10 cellular contexts compared by ENCODE assay signal in the genomic region with DNA sequence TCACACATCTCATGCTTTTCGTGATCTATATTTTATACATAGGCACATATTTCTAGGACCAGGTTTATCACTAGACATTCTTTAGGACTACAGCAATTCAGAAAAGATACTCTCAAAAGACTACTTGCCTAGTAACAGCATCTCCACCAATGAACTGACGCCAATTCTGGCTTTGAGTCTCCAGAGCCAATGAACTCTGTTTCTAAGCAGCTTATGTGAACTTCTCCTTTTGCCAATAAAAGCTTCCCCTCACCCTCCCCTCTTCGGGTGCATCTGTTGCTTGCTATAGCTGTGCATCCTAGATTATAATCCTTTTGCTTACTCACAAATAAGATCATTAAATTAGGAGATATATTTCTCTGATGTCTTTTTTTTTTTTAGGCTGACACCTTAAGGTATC. TPM values are rescaled to one million over a fixed set of nuclear protein-coding genes. Genes with fewer than 3 reads are reported as not detected.
DNase-seq lines count a peak whose midpoint lies in the region; ATAC-seq and TF ChIP-seq lines count a peak whose summit lies in the region.
"Had no signal": no experiment of that assay in that cellular context is flagged by ENCODE, and none has a peak within 500 bp of the region (broad histone marks: within the 10 kb centered on the region; RNA-seq: fewer than 3 reads in every experiment).

No MANE protein-coding gene starts in this region.

- H3K27ac Mint-ChIP-seq in activated B cell treated with CpG ODN at 0.5 μM for 24 hours (peak overlapping the region; percentile 85), naive B cell (peak overlapping the region; percentile 84 to 98 (median 94)), HFFc6 (no peak overlapping the region)
- H3K27ac Mint-ChIP-seq: effector memory CD8-positive, alpha-beta T cell had no signal

- peak overlapping the region; percentile 32 for H3K4me3 Mint-ChIP-seq in activated B cell treated with CpG ODN at 0.5 μM for 24 hours
- peak overlapping the region in 5 of 8 donors; percentile 17 to 78 (median 45) for H3K4me3 Mint-ChIP-seq in naive B cell
- H3K4me3 Mint-ChIP-seq in HFFc6, result no peak overlapping the region
- H3K4me3 Mint-ChIP-seq: effector memory CD8-positive, alpha-beta T cell had no signal

- no peaks in the 10 kb centered on the region for H3K27me3 Mint-ChIP-seq in activated B cell treated with CpG ODN at 0.5 μM for 24 hours
- H3K27me3 Mint-ChIP-seq in naive B cell, result no peaks in the 10 kb centered on the region
- peaks cover 3% of the 10 kb centered on the region; the same call in 1 of the 2 replicates for H3K27me3 Mint-ChIP-seq in HFFc6 (ENCODE audit: insufficient read depth)
- H3K27me3 Mint-ChIP-seq: effector memory CD8-positive, alpha-beta T cell had no signal

- H3K36me3 Mint-ChIP-seq in activated B cell treated with CpG ODN at 0.5 μM for 24 hours (ENCODE audit: low read depth) (peaks cover 34% of the 10 kb centered on the region), naive B cell (peaks cover 21 to 23% of the 10 kb centered on the region in 2 donors), HFFc6 (ENCODE audit: low read depth) (no peaks in the 10 kb centered on the region)

- intact Hi-C loops in activated B cell treated with CpG ODN at 0.5 μM for 24 hours (cut with micrococcal nuclease), result loop anchor here (2.0 kb wide), 1 partner anchor 61 kb away; the partner anchor contains the start of gene TTC12

- peak; percentile 80 for ATAC-seq in GM19023 (IDR thresholded peaks at IDR 0.05; ENCODE audit: unreplicated experiment)
- peak; percentile 78 for ATAC-seq in HG03159 (IDR thresholded peaks at IDR 0.05; ENCODE audit: unreplicated experiment)
- ATAC-seq in activated B cell treated with CpG ODN at 0.5 μM for 24 hours (ENCODE audit: low read depth), result peak; percentile 95
- ATAC-seq in naive B cell (ENCODE audit: low read depth in 2 of 2), result peak; percentile 99
- no peak for ATAC-seq in GM18517 (IDR thresholded peaks at IDR 0.05; ENCODE audit: unreplicated experiment)
- ATAC-seq: effector memory CD8-positive, alpha-beta T cell had no signal

- H3K9me3 Mint-ChIP-seq in activated B cell treated with CpG ODN at 0.5 μM for 24 hours, result peaks cover 2% of the 10 kb centered on the region
- H3K9me3 Mint-ChIP-seq in naive B cell, result peaks cover 0 to 7% (median 2%) of the 10 kb centered on the region in 7 donors
- no peaks in the 10 kb centered on the region for H3K9me3 Mint-ChIP-seq in HFFc6
- H3K9me3 Mint-ChIP-seq: effector memory CD8-positive, alpha-beta T cell had no signal

- peaks cover 23% of the 10 kb centered on the region for H3K4me1 Mint-ChIP-seq in activated B cell treated with CpG ODN at 0.5 μM for 24 hours
- peaks cover 20 to 31% (median 22%) of the 10 kb centered on the region in 3 donors for H3K4me1 Mint-ChIP-seq in naive B cell
- peaks cover 30% of the 10 kb centered on the region for H3K4me1 Mint-ChIP-seq in HFFc6 (ENCODE audit: low read depth)

- no peak for TF ChIP-seq CTCF in activated B cell treated with CpG ODN at 0.5 μM for 24 hours (IDR thresholded peaks at IDR 0.05)
- TF ChIP-seq CTCF in HFFc6 (IDR thresholded peaks at IDR 0.05), result no peak

- POLR2A ChIA-PET in activated B cell treated with CpG ODN at 0.5 μM for 24 hours (lab: Charles Lee), result interaction anchor here (1.1 kb wide), 1 partner anchor 15 kb away, joined by 3 read pairs; no protein-coding TSS in a partner anchor

- DNase-seq in activated B cell treated with CpG ODN at 0.5 μM for 24 hours (no peak), naive B cell (peak; percentile 61), NCI-H1048 (lab: John Stamatoyannopoulos, UW) (no peak), HFFc6 (no peak), NCI-H345 (lab: John Stamatoyannopoulos, UW) (no peak)
- DNase-seq: effector memory CD8-positive, alpha-beta T cell; NCI-H2171 treated with DMSO at 0.1 percent for 48 hours had no signal

- CTCF ChIA-PET in activated B cell treated with CpG ODN at 0.5 μM for 24 hours (lab: Charles Lee), result no interaction called here

RNA-seq across cellular contexts. Expression of gene ANKK1, which starts 11.4 kb away (rescaled TPM):
- total RNA-seq in activated B cell treated with CpG ODN at 0.5 μM for 24 hours, result 0.20 and 0.60 TPM in 2 replicates
- under 1 TPM in 2 of 6 donors, not detected in 4; 0.11 to 0.26 TPM for polyA plus RNA-seq in naive B cell (ENCODE audit: low read depth in 6 of 6)
- not detected for total RNA-seq in HFFc6 (2021; fragmentation: NEBNext Ultra II Directional; extraction: Animal tissue kit (Norgen Biotek cat#: 25700))
